Comparison of ENCODE assay signal across 24 cellular contexts in the genomic region with DNA sequence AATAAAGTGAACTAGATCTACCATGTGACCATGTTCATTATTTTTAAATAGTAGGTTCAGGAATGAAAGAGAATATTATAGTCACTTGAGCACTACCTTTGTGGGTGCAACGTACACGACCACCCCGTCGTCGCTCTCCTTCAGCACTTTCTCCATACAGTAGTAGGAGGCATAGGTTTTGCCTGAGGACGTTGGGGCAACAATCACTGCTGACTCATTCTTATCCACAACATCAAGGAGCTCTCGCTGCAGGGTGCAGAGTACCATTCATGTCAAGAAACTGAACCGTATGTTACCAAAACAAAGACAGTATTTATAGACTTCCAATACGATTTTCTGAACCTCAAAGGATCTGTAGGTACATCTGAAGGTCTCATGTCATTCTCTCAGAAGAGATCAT. TPM values are rescaled to one million over a fixed set of nuclear protein-coding genes. Genes with fewer than 3 reads are reported as not detected.
A peak's percentile ranks its signal among the peaks of the same experiment; 100 is the strongest.
DNase-seq lines count a peak whose midpoint lies in the region; ATAC-seq, FAIRE-seq and TF ChIP-seq lines count a peak whose summit lies in the region.
"Had no signal": no experiment of that assay in that cellular context is flagged by ENCODE, and none has a peak within 500 bp of the region (broad histone marks: within the 10 kb centered on the region; RNA-seq: fewer than 3 reads in every experiment).

No MANE protein-coding gene starts in this region.

- H3K36me3 ChIP-seq in bronchial epithelial cell (ENCODE audit: control insufficient read depth, insufficient read depth, low read length), result no peaks in the 10 kb centered on the region
- H3K36me3 ChIP-seq: gastrocnemius medialis had no signal

- H3K4me3 ChIP-seq in bronchial epithelial cell (ENCODE audit: low read depth, low read length), result no peak overlapping the region
- H3K4me3 ChIP-seq: body of pancreas, gastrocnemius medialis, tibial artery had no signal

- TF ChIP-seq CTCF in bronchial epithelial cell (IDR thresholded peaks at IDR 0.05; ENCODE audit: insufficient read depth, low read length, severe bottlenecking), result no peak

- peak in 1 of 2 donors; percentile 3 for DNase-seq in activated T-cell treated with anti-CD3 and anti-CD28 coated beads, Interleukin-2, amount 50 U/mL, for 72 hours
- no peak for DNase-seq in activated T-cell treated with anti-CD3 and anti-CD28 coated beads, Interleukin-2, amount 50 U/mL, for 48 hours
- DNase-seq in bronchial epithelial cell (ENCODE audit: low read depth) (peak; percentile 20), renal cortical epithelial cell (ENCODE audit: low read depth) (peak; percentile 0), NCI-H146 treated with DMSO at 0.1 percent for 48 hours (lab: John Stamatoyannopoulos, UW; ENCODE audit: unreplicated experiment) (no peak)
- DNase-seq: activated naive CD4-positive, alpha-beta T cell treated with anti-CD3 and anti-CD28 coated beads for 36 hours; body of pancreas; CD4-positive, alpha-beta memory T cell; gastrocnemius medialis; H7; left colon; NCI-H1048; NCI-H1694 treated with DMSO at 0.1 percent for 48 hours; NCI-H446; NCI-H774; stimulated activated CD4-positive, alpha-beta T cell treated with anti-CD3 and anti-CD28 coated beads, Interleukin-4, amount 100 ng/mL, for 24 hours; tibial artery had no signal

- H3K9me3 Mint-ChIP-seq in activated T-cell treated with anti-CD3 and anti-CD28 coated beads, Interleukin-2, amount 50 U/mL, for 72 hours, result no peaks in the 10 kb centered on the region
- H3K9me3 Mint-ChIP-seq: activated naive CD4-positive, alpha-beta T cell treated with anti-CD3 and anti-CD28 coated beads for 36 hours; activated T-helper 1 cell treated with anti-CD3 and anti-CD28 coated beads, Interleukin-12 subunit alpha, Interleukin-12 subunit beta, Interleukin-2, Interleukin-4 antibody, amounts not matched to agents 30 ng/mL and 10 ng/mL and 1 ng/mL, durations not matched to agents 14 hours and 24 hours and 36 hours; CD4-positive, alpha-beta memory T cell; nephron had no signal

- H3K36me3 Mint-ChIP-seq in activated T-cell treated with anti-CD3 and anti-CD28 coated beads, Interleukin-2, amount 50 U/mL, for 72 hours (ENCODE audit: insufficient read depth in 2 of 2), result peaks cover 7 to 9% of the 10 kb centered on the region in 2 donors

- H3K27me3 Mint-ChIP-seq in activated T-cell treated with anti-CD3 and anti-CD28 coated beads, Interleukin-2, amount 50 U/mL, for 72 hours (ENCODE audit: low read depth), result no peaks in the 10 kb centered on the region
- H3K27me3 Mint-ChIP-seq: CD4-positive, alpha-beta memory T cell had no signal

- H3K4me1 Mint-ChIP-seq in activated T-cell treated with anti-CD3 and anti-CD28 coated beads, Interleukin-2, amount 50 U/mL, for 72 hours (ENCODE audit: low read depth), result peaks cover 7% of the 10 kb centered on the region
- H3K4me1 Mint-ChIP-seq: nephron had no signal

- ATAC-seq in activated T-cell treated with anti-CD3 and anti-CD28 coated beads, Interleukin-2, amount 50 U/mL, for 72 hours (replicated peaks in 1 of 2), result peak; percentile 49
- no peak for ATAC-seq in GM21360 (IDR thresholded peaks at IDR 0.05; ENCODE audit: unreplicated experiment)
- no peak for ATAC-seq in HG03457 (IDR thresholded peaks at IDR 0.05; ENCODE audit: unreplicated experiment)
- ATAC-seq: body of pancreas, gastrocnemius medialis, left colon, SK-N-SH treated with all-trans-retinoic acid at 6 μM for 48 hours had no signal

- FAIRE-seq in bronchial epithelial cell (lab: Jason Lieb, UNC), result no peak
- FAIRE-seq: GM18507 had no signal

- H3K4me3 Mint-ChIP-seq in activated T-cell treated with anti-CD3 and anti-CD28 coated beads, Interleukin-2, amount 50 U/mL, for 72 hours, result no peak overlapping the region
- H3K4me3 Mint-ChIP-seq: activated naive CD4-positive, alpha-beta T cell treated with anti-CD3 and anti-CD28 coated beads for 36 hours; activated T-helper 1 cell treated with anti-CD3 and anti-CD28 coated beads, Interleukin-12 subunit alpha, Interleukin-12 subunit beta, Interleukin-2, Interleukin-4 antibody, amounts not matched to agents 30 ng/mL and 10 ng/mL and 1 ng/mL, durations not matched to agents 14 hours and 24 hours and 36 hours; CD4-positive, alpha-beta memory T cell; nephron had no signal

- H3K27ac Mint-ChIP-seq in activated T-cell treated with anti-CD3 and anti-CD28 coated beads, Interleukin-2, amount 50 U/mL, for 72 hours, result no peak overlapping the region
- H3K27ac Mint-ChIP-seq: activated naive CD4-positive, alpha-beta T cell treated with anti-CD3 and anti-CD28 coated beads for 36 hours; activated T-helper 1 cell treated with anti-CD3 and anti-CD28 coated beads, Interleukin-12 subunit alpha, Interleukin-12 subunit beta, Interleukin-2, Interleukin-4 antibody, amounts not matched to agents 30 ng/mL and 10 ng/mL and 1 ng/mL, durations not matched to agents 14 hours and 24 hours and 36 hours; nephron had no signal

- no peaks in the 10 kb centered on the region for H3K27me3 ChIP-seq in bronchial epithelial cell (ENCODE audit: control insufficient read depth, insufficient read depth, low read length)
- H3K27me3 ChIP-seq: body of pancreas, gastrocnemius medialis, tibial artery had no signal

TF ChIP-seq in PFSK-1, 5 proteins besides CTCF, POLR2A, EP300 and RAD21:
- TF ChIP-seq POLR2AphosphoS5 (IDR thresholded peaks at IDR 0.05; ENCODE audit: low read depth, low read length) (no peak), SIN3A (IDR thresholded peaks at IDR 0.05; ENCODE audit: borderline replicate concordance, insufficient read depth, low read length) (no peak), FOXP2 (optimal IDR thresholded peaks at IDR 0.05; ENCODE audit: borderline replicate concordance, extremely low read depth, extremely low read length, insufficient read depth) (no peak)
- TF ChIP-seq, protein P1, sequence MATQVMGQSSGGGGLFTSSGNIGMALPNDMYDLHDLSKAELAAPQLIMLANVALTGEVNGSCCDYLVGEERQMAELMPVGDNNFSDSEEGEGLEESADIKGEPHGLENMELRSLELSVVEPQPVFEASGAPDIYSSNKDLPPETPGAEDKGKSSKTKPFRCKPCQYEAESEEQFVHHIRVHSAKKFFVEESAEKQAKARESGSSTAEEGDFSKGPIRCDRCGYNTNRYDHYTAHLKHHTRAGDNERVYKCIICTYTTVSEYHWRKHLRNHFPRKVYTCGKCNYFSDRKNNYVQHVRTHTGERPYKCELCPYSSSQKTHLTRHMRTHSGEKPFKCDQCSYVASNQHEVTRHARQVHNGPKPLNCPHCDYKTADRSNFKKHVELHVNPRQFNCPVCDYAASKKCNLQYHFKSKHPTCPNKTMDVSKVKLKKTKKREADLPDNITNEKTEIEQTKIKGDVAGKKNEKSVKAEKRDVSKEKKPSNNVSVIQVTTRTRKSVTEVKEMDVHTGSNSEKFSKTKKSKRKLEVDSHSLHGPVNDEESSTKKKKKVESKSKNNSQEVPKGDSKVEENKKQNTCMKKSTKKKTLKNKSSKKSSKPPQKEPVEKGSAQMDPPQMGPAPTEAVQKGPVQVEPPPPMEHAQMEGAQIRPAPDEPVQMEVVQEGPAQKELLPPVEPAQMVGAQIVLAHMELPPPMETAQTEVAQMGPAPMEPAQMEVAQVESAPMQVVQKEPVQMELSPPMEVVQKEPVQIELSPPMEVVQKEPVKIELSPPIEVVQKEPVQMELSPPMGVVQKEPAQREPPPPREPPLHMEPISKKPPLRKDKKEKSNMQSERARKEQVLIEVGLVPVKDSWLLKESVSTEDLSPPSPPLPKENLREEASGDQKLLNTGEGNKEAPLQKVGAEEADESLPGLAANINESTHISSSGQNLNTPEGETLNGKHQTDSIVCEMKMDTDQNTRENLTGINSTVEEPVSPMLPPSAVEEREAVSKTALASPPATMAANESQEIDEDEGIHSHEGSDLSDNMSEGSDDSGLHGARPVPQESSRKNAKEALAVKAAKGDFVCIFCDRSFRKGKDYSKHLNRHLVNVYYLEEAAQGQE (IDR thresholded peaks at IDR 0.05; ENCODE audit: insufficient read depth in 1 of 2, low read depth in 2 of 2, low read length in 2 of 2), result peak; percentile 43 to 82; a peak in 2 of 4 replicates

RNA-seq across cellular contexts. Expression of gene DDX60, which starts 44.7 kb away (rescaled TPM):
- 10 to 100 TPM; 14.3 to 38.4 TPM for total RNA-seq in activated T-cell treated with anti-CD3 and anti-CD28 coated beads, Interleukin-2, amount 50 U/mL, for 72 hours
- polyA plus RNA-seq in PFSK-1 (2012; ENCODE audit: insufficient read length, low read depth), result 1.1 TPM
- 2.8 and 2.9 TPM in 2 replicates for total RNA-seq in bronchial epithelial cell
- 23.9 and 43.2 TPM in 2 replicates for total RNA-seq in renal cortical epithelial cell

Comparison
In these comparisons a context has a peak if more than half of its experiments do, and no peak if none do; other contexts are left out.
1. ATAC-seq: peak in activated T-cell treated with anti-CD3 and anti-CD28 coated beads, Interleukin-2, amount 50 U/mL, for 72 hours (2 of 2); none in GM21360 (single experiment) and HG03457 (single experiment).
2. DNase-seq: peak in bronchial epithelial cell (single experiment) and renal cortical epithelial cell (single experiment); none in activated T-cell treated with anti-CD3 and anti-CD28 coated beads, Interleukin-2, amount 50 U/mL, for 48 hours (0 of 2) and NCI-H146 treated with DMSO at 0.1 percent for 48 hours (single experiment).